In genomic region chr1:222713091-222714012, GRCh38 we compare ENCODE assay signal across 8 cellular contexts. TPM values are rescaled to one million over a fixed set of nuclear protein-coding genes. Genes with fewer than 3 reads are reported as not detected.
DNase-seq lines count a peak whose midpoint lies in the region; ATAC-seq and TF ChIP-seq lines count a peak whose summit lies in the region.

No MANE protein-coding gene starts in this region.

- peak overlapping the region; percentile 99 for H2AFZ ChIP-seq in hepatocyte

- TF ChIP-seq CTCF in 22Rv1 (IDR thresholded peaks at IDR 0.05), result no peak
- no peak for TF ChIP-seq CTCF in hepatocyte (IDR thresholded peaks at IDR 0.05; ENCODE audit: poor library complexity)

- H3K9me3 ChIP-seq in hepatocyte (ENCODE audit: low read depth), result no peaks in the 10 kb centered on the region

- DNase-seq in NCI-H2029 treated with DMSO at 0.1 percent for 48 hours (lab: John Stamatoyannopoulos, UW), result peak; percentile 72
- DNase-seq in T1000 (lab: John Stamatoyannopoulos, UW), result peak; percentile 87
- DNase-seq in astrocyte of the hippocampus (ENCODE audit: low read depth, low spot score), result peak; percentile 98
- peak; percentile 98 for DNase-seq in hepatocyte (ENCODE audit: low spot score)
- DNase-seq in retina, result peak; percentile 95

- ATAC-seq in GM18511 (IDR thresholded peaks at IDR 0.05; ENCODE audit: unreplicated experiment) (peak; percentile 68), HG03025 (IDR thresholded peaks at IDR 0.05; ENCODE audit: low FRiP score, unreplicated experiment) (peak; percentile 41)

- H3K4me3 ChIP-seq in hepatocyte, result peak overlapping the region; percentile 87

- H3K27ac ChIP-seq in 22Rv1, result peak overlapping the region; percentile 94
- peak overlapping the region; percentile 98 for H3K27ac ChIP-seq in hepatocyte

- H3K9me2 ChIP-seq in hepatocyte (replicated peaks; ENCODE audit: insufficient read depth), result no peaks in the 10 kb centered on the region

- H3K27me3 ChIP-seq in hepatocyte, result no peaks in the 10 kb centered on the region

- H3K79me2 ChIP-seq in hepatocyte, result peaks cover 68% of the 10 kb centered on the region

- 1% methylated on average over 35 of the region's 39 CpGs for WGBS in hepatocyte (ENCODE audit: low lambda C conversion rate, missing lambda C conversion rate)

- H3K4me2 ChIP-seq in hepatocyte, result peak overlapping the region; percentile 77

- no peaks in the 10 kb centered on the region for H4K20me1 ChIP-seq in hepatocyte (ENCODE audit: insufficient read depth, poor library complexity, severe bottlenecking)

- no peaks in the 10 kb centered on the region for H3K4me1 ChIP-seq in hepatocyte (ENCODE audit: insufficient read depth)

- no peaks in the 10 kb centered on the region for H3K36me3 ChIP-seq in hepatocyte (replicated peaks; ENCODE audit: insufficient read depth, low read depth)

RNA-seq across cellular contexts. Expression of gene BROX, which starts 1.0 kb away (rescaled TPM):
- 53.8 and 66.7 TPM in 2 replicates for total RNA-seq in hepatocyte
- polyA plus RNA-seq in hepatocyte, result 19.4 and 19.6 TPM in 2 replicates

RNA-seq across cellular contexts. Expression of gene AIDA, which starts 1.1 kb away (rescaled TPM):
- 32.7 and 34.4 TPM in 2 replicates for total RNA-seq in hepatocyte
- 19.1 and 25.7 TPM in 2 replicates for polyA plus RNA-seq in hepatocyte

RNA-seq across cellular contexts. Expression of gene FAM177B, which starts 23.6 kb away (rescaled TPM):
- total RNA-seq in hepatocyte, result 0.40 and 1.7 TPM in 2 replicates
- polyA plus RNA-seq in hepatocyte, result 0.19 and 1.2 TPM in 2 replicates

Comparison
In these comparisons a context has a peak if more than half of its experiments do, and no peak if none do; other contexts are left out.
1. Peak in every context shown above with its lines: DNase-seq, ATAC-seq, H3K4me3 ChIP-seq and H3K27ac ChIP-seq.